Comparison of ENCODE assay signal across 1 cellular context in genomic region chr12:120686151-120686689, GRCh38.
A peak's percentile ranks its signal among the peaks of the same experiment; 100 is the strongest.
TF ChIP-seq lines count a peak whose summit lies in the region.

No MANE protein-coding gene starts in this region.

TF ChIP-seq in HEK293, 187 proteins besides CTCF, POLR2A, EP300 and RAD21 (continued from another document):
- no peak for TF ChIP-seq ZBTB49 (tag by site-specific recombination; IDR thresholded peaks at IDR 0.05; ENCODE audit: low read depth)
- 0 out of 2 replicates have a peak, but pooled peaks have one; percentile 96 for TF ChIP-seq SP3 (tag by site-specific recombination; IDR thresholded peaks at IDR 0.05)
- 0 out of 2 replicates have a peak, but pooled peaks have one; percentile 5 for TF ChIP-seq ZNF76 (tag by site-specific recombination; IDR thresholded peaks at IDR 0.05; ENCODE audit: borderline replicate concordance, low read depth)
- TF ChIP-seq ZNF23 (tag by site-specific recombination; IDR thresholded peaks at IDR 0.05; ENCODE audit: borderline replicate concordance), result no peak
- peak; percentile 37 for TF ChIP-seq ZBTB26 (tag by site-specific recombination; optimal IDR thresholded peaks at IDR 0.05)
- peak; percentile 7; the same call in 1 of the 2 replicates for TF ChIP-seq WT1 (tag by site-specific recombination; IDR thresholded peaks at IDR 0.05)
- TF ChIP-seq ZNF521 (tag by site-specific recombination; IDR thresholded peaks at IDR 0.05), result no peak
- no peak for TF ChIP-seq GFI1B (tag by site-specific recombination; IDR thresholded peaks at IDR 0.05)
- peak; percentile 94 for TF ChIP-seq ZNF423 (tag by site-specific recombination; IDR thresholded peaks at IDR 0.05)
- no peak; the same call in 1 of the 2 replicates for TF ChIP-seq KLF10 (tag by site-specific recombination; IDR thresholded peaks at IDR 0.05)
- peak; percentile 26; the same call in 1 of the 2 replicates for TF ChIP-seq ZSCAN5A (tag by site-specific recombination; IDR thresholded peaks at IDR 0.05)
- TF ChIP-seq KLF16 (tag by site-specific recombination; IDR thresholded peaks at IDR 0.05), result peak; percentile 95; the same call in 1 of the 2 replicates
- TF ChIP-seq KLF17 (tag by site-specific recombination; IDR thresholded peaks at IDR 0.05), result peak; percentile 18; the same call in 1 of the 2 replicates
- peak; percentile 75 for TF ChIP-seq GLIS1 (tag by site-specific recombination; IDR thresholded peaks at IDR 0.05)
- peak; percentile 80 for TF ChIP-seq ZNF600 (tag by site-specific recombination; IDR thresholded peaks at IDR 0.05)
- TF ChIP-seq ZNF112 (tag by site-specific recombination; IDR thresholded peaks at IDR 0.05), result no peak
- TF ChIP-seq AEBP2 (tag by site-specific recombination; IDR thresholded peaks at IDR 0.05; ENCODE audit: borderline replicate concordance), result no peak
- peak; percentile 67 for TF ChIP-seq ZFHX2 (tag by site-specific recombination; conservative IDR thresholded peaks at IDR 0.05)
- no peak for TF ChIP-seq HOXD13 (CRISPR knock-in tag; IDR thresholded peaks at IDR 0.05; ENCODE audit: borderline replicate concordance)
- TF ChIP-seq ZNF133 (tag by site-specific recombination; IDR thresholded peaks at IDR 0.05), result no peak
- no peak for TF ChIP-seq ZNF596 (tag by site-specific recombination; IDR thresholded peaks at IDR 0.05)
- 0 out of 2 replicates have a peak, but pooled peaks have one; percentile 44 for TF ChIP-seq ZNF391 (tag by site-specific recombination; IDR thresholded peaks at IDR 0.05; ENCODE audit: borderline replicate concordance, low read depth)
- no peak for TF ChIP-seq ZNF19 (tag by site-specific recombination; IDR thresholded peaks at IDR 0.05; ENCODE audit: low read depth)
- TF ChIP-seq PRDM10 (tag by site-specific recombination; IDR thresholded peaks at IDR 0.05), result peak; percentile 99
- TF ChIP-seq ZIC2 (tag by site-specific recombination; IDR thresholded peaks at IDR 0.05), result peak; percentile 69
- peak; percentile 91 for TF ChIP-seq HIC1 (tag by site-specific recombination; IDR thresholded peaks at IDR 0.05)
- no peak for TF ChIP-seq FEZF1 (tag by site-specific recombination; IDR thresholded peaks at IDR 0.05)
- no peak for TF ChIP-seq ZNF830 (tag by site-specific recombination; IDR thresholded peaks at IDR 0.05; ENCODE audit: low read depth)
- TF ChIP-seq ZSCAN16 (tag by site-specific recombination; IDR thresholded peaks at IDR 0.05), result no peak
- TF ChIP-seq ZNF416 (tag by site-specific recombination; IDR thresholded peaks at IDR 0.05), result no peak
- peak; percentile 30; the same call in 1 of the 2 replicates for TF ChIP-seq ZBTB7A (tag by site-specific recombination; IDR thresholded peaks at IDR 0.05; ENCODE audit: low read depth)
- peak; percentile 93 for TF ChIP-seq SP2 (tag by site-specific recombination; IDR thresholded peaks at IDR 0.05)
- TF ChIP-seq ZNF266 (tag by site-specific recombination; IDR thresholded peaks at IDR 0.05; ENCODE audit: low read depth), result no peak
- TF ChIP-seq GLIS2 (tag by site-specific recombination; IDR thresholded peaks at IDR 0.05), result peak; percentile 87
- no peak for TF ChIP-seq ZBTB17 (tag by site-specific recombination; IDR thresholded peaks at IDR 0.05)
- TF ChIP-seq ZBTB48 (tag by site-specific recombination; IDR thresholded peaks at IDR 0.05), result peak; percentile 51; the same call in 1 of the 2 replicates
- TF ChIP-seq ZNF624 (tag by site-specific recombination; IDR thresholded peaks at IDR 0.05), result no peak
- TF ChIP-seq IKZF3 (tag by site-specific recombination; IDR thresholded peaks at IDR 0.05), result 0 out of 2 replicates have a peak, but pooled peaks have one; percentile 13
- TF ChIP-seq PRDM4 (tag by site-specific recombination; IDR thresholded peaks at IDR 0.05), result peak; percentile 18; the same call in 1 of the 2 replicates
- peak; percentile 21; the same call in 1 of the 2 replicates for TF ChIP-seq ZNF2 (tag by site-specific recombination; IDR thresholded peaks at IDR 0.05)
- TF ChIP-seq ZSCAN30 (tag by site-specific recombination; IDR thresholded peaks at IDR 0.05), result peak; percentile 43
- TF ChIP-seq SP7 (tag by site-specific recombination; IDR thresholded peaks at IDR 0.05), result no peak
